In the genomic region with DNA sequence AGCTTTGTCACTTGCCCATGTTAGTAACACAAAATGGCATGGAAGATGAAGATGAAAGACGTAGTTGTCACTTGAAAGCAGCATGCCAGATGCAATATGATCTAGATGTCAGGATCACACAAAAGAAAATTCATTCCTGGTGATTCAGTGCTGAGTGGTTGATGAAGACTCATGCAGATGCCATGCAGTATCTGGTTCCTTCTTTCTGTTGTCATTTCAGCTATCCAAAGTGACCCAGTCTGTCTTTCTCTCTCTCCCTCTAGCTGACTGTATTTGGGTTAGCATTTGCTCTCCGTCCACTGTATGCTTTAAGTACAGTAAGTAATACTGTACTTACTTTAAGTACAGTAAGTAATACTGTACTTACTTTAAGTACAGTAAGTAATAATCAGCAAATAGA, we compare ENCODE assay signal across 13 cellular contexts. TPM values are rescaled to one million over a fixed set of nuclear protein-coding genes. Genes with fewer than 3 reads are reported as not detected.
DNase-seq lines count a peak whose midpoint lies in the region; ATAC-seq and TF ChIP-seq lines count a peak whose summit lies in the region.
"Had no signal": no experiment of that assay in that cellular context is flagged by ENCODE, and none has a peak within 500 bp of the region (broad histone marks: within the 10 kb centered on the region; RNA-seq: fewer than 3 reads in every experiment).

No MANE protein-coding gene starts in this region.

- no peak overlapping the region for H3K4me3 ChIP-seq in ovary
- H3K4me3 ChIP-seq: body of pancreas had no signal

- ATAC-seq in HG02588 (IDR thresholded peaks at IDR 0.05; ENCODE audit: unreplicated experiment): no peak
- ATAC-seq: activated CD4-positive, CD25-positive, alpha-beta regulatory T cell treated with anti-CD3 and anti-CD28 coated beads, Interleukin-2, amount 50 U/mL, for 24 hours; body of pancreas had no signal

- no peaks in the 10 kb centered on the region for H3K27me3 ChIP-seq in ovary
- H3K27me3 ChIP-seq: body of pancreas had no signal

- TF ChIP-seq POLR2A in ovary (IDR thresholded peaks at IDR 0.05): no peak

- no peak overlapping the region for H3K27ac ChIP-seq in ovary
- H3K27ac ChIP-seq: body of pancreas, HL-60 had no signal

- TF ChIP-seq CTCF in ovary (IDR thresholded peaks at IDR 0.05): no peak

- DNase-seq in AG08395 (ENCODE audit: low spot score) (peak; percentile 57), HS-27A (ENCODE audit: low read depth) (peak; percentile 22), amniotic stem cell (lab: John Stamatoyannopoulos, UW) (peak; percentile 13), iris pigment epithelial cell (ENCODE audit: low read depth) (peak; percentile 24), ovary (no peak), cortex of kidney (lab: John Stamatoyannopoulos, UW) (no peak)
- no peak for DNase-seq in stimulated activated naive CD4-positive, alpha-beta T cell (lab: John Stamatoyannopoulos, UW)
- DNase-seq: activated T-cell treated with anti-CD3 and anti-CD28 coated beads, Interleukin-2, amount 50 U/mL, for 48 hours; body of pancreas; NCI-H446 treated with DMSO at 0.1 percent for 48 hours had no signal

- H3K4me1 ChIP-seq in ovary (ENCODE audit: insufficient read depth): no peaks in the 10 kb centered on the region
- H3K4me1 ChIP-seq: body of pancreas had no signal

- no peak for TF ChIP-seq EP300 in ovary (IDR thresholded peaks at IDR 0.05)

- no peaks in the 10 kb centered on the region for H3K36me3 ChIP-seq in ovary

- H3K9me3 ChIP-seq in ovary: no peaks in the 10 kb centered on the region
- H3K9me3 ChIP-seq: body of pancreas had no signal

- intact Hi-C loops in ovary (cut with DNase I): no loop called here

- 90 to 94% (median 92%) methylated on average over 2 of the region's 2 CpGs for WGBS in ovary, 3 donors

RNA-seq across cellular contexts. Expression of a gene that starts 50.4 kb away (rescaled TPM):
- 10 to 100 TPM in 1 of 7 donors, 1 to 10 TPM in 5, under 1 TPM in 1; 0.56 to 12.9 (median 1.8) TPM for total RNA-seq in ovary
- under 1 TPM; 0.17 to 0.18 TPM for polyA plus RNA-seq in ovary

Comparison
In these comparisons a context has a peak if more than half of its experiments do, and no peak if none do; other contexts are left out.
1. DNase-seq: peak in AG08395 (single experiment), HS-27A (single experiment), amniotic stem cell (single experiment) and iris pigment epithelial cell (single experiment); none in ovary (0 of 5), stimulated activated naive CD4-positive, alpha-beta T cell (0 of 6) and cortex of kidney (single experiment).